8 cellular contexts compared by ENCODE assay signal in the genomic region with DNA sequence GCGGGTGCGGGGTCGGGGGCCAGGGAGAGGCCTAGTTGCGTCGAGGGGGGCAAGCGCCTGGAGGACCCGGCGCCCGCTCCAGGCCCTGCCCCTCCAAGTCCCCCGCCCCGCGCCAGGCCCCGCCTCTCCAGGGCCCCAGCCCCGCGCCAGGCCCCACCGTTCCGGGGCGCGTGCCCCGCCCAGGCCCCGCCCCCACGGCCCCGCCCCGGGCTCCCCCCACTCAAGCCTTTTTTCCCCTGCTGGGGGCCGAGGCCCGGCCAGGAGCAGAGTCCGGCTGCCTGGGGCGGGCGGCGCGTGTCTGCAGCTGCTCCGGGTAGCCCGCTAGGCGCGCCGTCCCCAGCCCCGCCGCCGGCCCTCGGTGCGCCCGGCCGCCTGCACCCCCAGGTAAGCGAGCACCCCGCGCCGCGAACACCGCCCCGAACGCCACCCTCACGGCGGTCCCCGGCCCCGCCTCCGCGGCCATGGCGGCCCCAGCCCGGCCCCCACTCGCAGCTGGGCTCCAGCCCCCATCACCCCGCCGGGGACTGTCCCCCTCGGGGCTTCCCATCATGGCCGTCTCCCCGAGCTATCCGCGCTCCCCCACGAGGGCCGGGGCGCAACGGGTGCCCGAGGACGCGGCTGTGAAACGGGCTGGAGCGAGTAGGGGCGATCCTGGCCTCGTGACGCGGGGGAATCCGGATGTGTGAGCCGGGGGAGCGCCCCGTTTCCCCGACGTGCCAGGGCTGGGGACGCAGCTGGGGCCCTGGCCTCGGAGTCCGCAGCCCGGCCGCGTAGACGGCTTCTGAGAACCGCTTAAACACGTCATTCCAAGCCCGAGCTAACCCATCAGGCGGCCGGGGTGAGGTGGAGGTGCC. TPM values are rescaled to one million over a fixed set of nuclear protein-coding genes. Genes with fewer than 3 reads are reported as not detected.
DNase-seq lines count a peak whose midpoint lies in the region; ATAC-seq lines count a peak whose summit lies in the region.

A gene with protein sequence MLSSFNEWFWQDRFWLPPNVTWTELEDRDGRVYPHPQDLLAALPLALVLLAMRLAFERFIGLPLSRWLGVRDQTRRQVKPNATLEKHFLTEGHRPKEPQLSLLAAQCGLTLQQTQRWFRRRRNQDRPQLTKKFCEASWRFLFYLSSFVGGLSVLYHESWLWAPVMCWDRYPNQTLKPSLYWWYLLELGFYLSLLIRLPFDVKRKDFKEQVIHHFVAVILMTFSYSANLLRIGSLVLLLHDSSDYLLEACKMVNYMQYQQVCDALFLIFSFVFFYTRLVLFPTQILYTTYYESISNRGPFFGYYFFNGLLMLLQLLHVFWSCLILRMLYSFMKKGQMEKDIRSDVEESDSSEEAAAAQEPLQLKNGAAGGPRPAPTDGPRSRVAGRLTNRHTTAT (plus strand): TSS at position 260 of the 854 bp plus-strand sequence. CDS start 41,707 bp downstream, outside the sequence.

- H3K36me3 ChIP-seq in GM23248 (ENCODE audit: low read depth): no peaks in the 10 kb centered on the region

- no peaks in the 10 kb centered on the region for H3K27me3 Mint-ChIP-seq in activated CD4-positive, alpha-beta T cell treated with anti-CD3 and anti-CD28 coated beads for 36 hours

- 2 to 3% methylated on average over 30 to 77 of the region's 98 CpGs for WGBS in GM23248 (ENCODE audit: low coverage in 1 of 2, low lambda C conversion rate in 2 of 2, missing lambda C conversion rate in 2 of 2), 2 experiments

- H3K4me2 ChIP-seq in GM23248 (ENCODE audit: unreplicated experiment): no peak within 1 kb of the TSS

- no peaks in the 10 kb centered on the region for H3K79me2 ChIP-seq in GM23248 (ENCODE audit: insufficient read depth)

- peak within 1 kb of the TSS; percentile 29; the same call in 1 of the 2 replicates for H2AFZ ChIP-seq in GM23248

- no peak within 1 kb of the TSS for H3K4me3 ChIP-seq in GM23248

- H3K36me3 Mint-ChIP-seq in activated CD4-positive, alpha-beta T cell treated with anti-CD3 and anti-CD28 coated beads for 36 hours (ENCODE audit: low read depth): peaks cover 8% of the 10 kb centered on the region

- peaks cover 28% of the 10 kb centered on the region for H3K4me1 Mint-ChIP-seq in activated CD4-positive, alpha-beta T cell treated with anti-CD3 and anti-CD28 coated beads for 36 hours

- peak within 1 kb of the TSS; percentile 83 for H3K4me3 Mint-ChIP-seq in activated CD4-positive, alpha-beta T cell treated with anti-CD3 and anti-CD28 coated beads for 36 hours

- H3K4me1 ChIP-seq in GM23248 (ENCODE audit: insufficient read depth): no peaks in the 10 kb centered on the region

- H3K9ac ChIP-seq in GM23248: no peak within 1 kb of the TSS

- POLR2A ChIA-PET in activated CD4-positive, alpha-beta T cell treated with anti-CD3 and anti-CD28 coated beads for 36 hours (lab: Charles Lee): interaction anchor here (0.9 to 1.6 kb wide), 3 partner anchors 10 to 266 kb away, joined by 3 to 6 read pairs (median 5); a partner anchor contains a TSS

- no peaks in the 10 kb centered on the region for H3K9me3 ChIP-seq in GM23248 (ENCODE audit: low read depth)

- no peaks in the 10 kb centered on the region for H4K20me1 ChIP-seq in GM23248 (ENCODE audit: insufficient read depth)

- in situ Hi-C loops in GM23248 (cut with MboI): no loop called here

- no peaks in the 10 kb centered on the region for H3K9me2 ChIP-seq in GM23248 (ENCODE audit: insufficient read depth)

- intact Hi-C loops in activated CD4-positive, alpha-beta T cell treated with anti-CD3 and anti-CD28 coated beads for 36 hours (cut with DNase I, micrococcal nuclease): loop anchor here in 1 of 2 experiments (1.0 to 2.0 kb wide), 9 partner anchors 15 to 383 kb away; a partner anchor contains a TSS

- peak within 1 kb of the TSS; percentile 94 for H3K27ac Mint-ChIP-seq in activated CD4-positive, alpha-beta T cell treated with anti-CD3 and anti-CD28 coated beads for 36 hours

- H3K27me3 ChIP-seq in GM23248 (replicated peaks; ENCODE audit: insufficient read depth) (peaks cover 27% of the 10 kb centered on the region), layer of hippocampus (ENCODE audit: control insufficient read depth, insufficient read depth, low read length) (no peaks in the 10 kb centered on the region)

- H3K9me3 Mint-ChIP-seq in activated CD4-positive, alpha-beta T cell treated with anti-CD3 and anti-CD28 coated beads for 36 hours (ENCODE audit: low read depth): no peaks in the 10 kb centered on the region

- H3K27ac ChIP-seq in GM23248 (no peak within 1 kb of the TSS), layer of hippocampus (ENCODE audit: low read depth, low read length) (peak within 1 kb of the TSS; percentile 92)

- peak; percentile 83 for ATAC-seq in activated CD4-positive, alpha-beta T cell treated with anti-CD3 and anti-CD28 coated beads for 36 hours

- peak; percentile 24 for DNase-seq in ELR (ENCODE audit: low read depth)
- DNase-seq in GM23248: peak; percentile 32
- DNase-seq in NCI-H128 (lab: John Stamatoyannopoulos, UW; ENCODE audit: unreplicated experiment): peak; percentile 40
- DNase-seq in activated CD4-positive, alpha-beta T cell treated with anti-CD3 and anti-CD28 coated beads for 36 hours: peak; percentile 89
- peak; percentile 67 for DNase-seq in cerebellar cortex (ENCODE audit: low spot score)
- DNase-seq in stimulated activated CD4-positive, alpha-beta T cell treated with anti-CD3 and anti-CD28 coated beads, Interleukin-1b, Interleukin-23, amount 100 ng/mL, for 24 hours (ENCODE audit: low read depth in 4 of 4, low spot score in 1 of 4): peak; percentile 47 to 74 (median 57)
- no peak for DNase-seq in MV-4-11 (lab: John Stamatoyannopoulos, UW)

- H3F3A ChIP-seq in GM23248 (ENCODE audit: insufficient read depth): no peaks in the 10 kb centered on the region

- CTCF ChIA-PET in activated CD4-positive, alpha-beta T cell treated with anti-CD3 and anti-CD28 coated beads for 36 hours (lab: Charles Lee): interaction anchor here (0.7 to 1.5 kb wide), 5 partner anchors 17 to 371 kb away, joined by 3 to 4 read pairs (median 4); no protein-coding TSS in a partner anchor

RNA-seq across cellular contexts. Expression of the gene that starts here (rescaled TPM):
- total RNA-seq in GM23248 (2014; rRNA removed; shearing (Covaris generic)): not detected in 2 replicates
- not detected in 2 replicates for polyA plus RNA-seq in GM23248 (2016; fragmentation: Nextera tagmentation; extraction: Ambion mirVana)
- total RNA-seq in activated CD4-positive, alpha-beta T cell treated with anti-CD3 and anti-CD28 coated beads for 36 hours: 10 to 100 TPM; 21.2 to 21.8 TPM

Comparison
In these comparisons a context has a peak if more than half of its experiments do, and no peak if none do; other contexts are left out.
1. RNA of the gene that starts here (total RNA-seq): 21.2 to 21.8 TPM in activated CD4-positive, alpha-beta T cell treated with anti-CD3 and anti-CD28 coated beads for 36 hours; not detected in GM23248; every median in the first group is over 10 times any median in the second.
2. Peak in DNase-seq in GM23248; RNA of the gene not detected or under 1 TPM.